Comparison of ENCODE assay signal across 24 cellular contexts in genomic region chr11:285894-286220, GRCh38. TPM values are rescaled to one million over a fixed set of nuclear protein-coding genes. Genes with fewer than 3 reads are reported as not detected.
DNase-seq lines count a peak whose midpoint lies in the region; ATAC-seq and TF ChIP-seq lines count a peak whose summit lies in the region.
"Had no signal": no experiment of that assay in that cellular context is flagged by ENCODE, and none has a peak within 500 bp of the region (broad histone marks: within the 10 kb centered on the region; RNA-seq: fewer than 3 reads in every experiment).

No MANE protein-coding gene starts in this region.

- H3K14ac ChIP-seq in neuronal stem cell (ENCODE audit: low read length), result no peak overlapping the region

- H3K4me3 ChIP-seq in CD8-positive, alpha-beta memory T cell (ENCODE audit: low read length), result no peak overlapping the region
- H3K4me3 ChIP-seq in neuronal stem cell (ENCODE audit: low read length in 2 of 2) (no peak overlapping the region), upper lobe of right lung (no peak overlapping the region)
- H3K4me3 ChIP-seq: GM12878, left ventricle myocardium inferior, mucosa of descending colon, SK-N-MC had no signal

- WGBS in neuronal stem cell (ENCODE audit: extremely low coverage in 2 of 2, insufficient read length in 2 of 2, insufficient replicate concordance in 1 of 2), 2 donors, result no CpG with 5 or more reads among the region's 8 CpGs

- peaks cover 7% of the 10 kb centered on the region for H3K79me1 ChIP-seq in neuronal stem cell (ENCODE audit: low read depth, low read length)

- intact Hi-C loops in CD4-positive, alpha-beta T cell (cut with DNase I, micrococcal nuclease), result loop anchor here (2.0 to 5.0 kb wide), 3 partner anchors 15 to 49 kb away; partner anchors contain the start of genes PSMD13 (in 1 of the 2) and SIRT3 (in 1 of the 2)
- intact Hi-C loops in upper lobe of right lung (cut with DNase I), result no loop called here

- H4K8ac ChIP-seq in neuronal stem cell (ENCODE audit: low read depth, low read length), result no peak overlapping the region

- H2BK12ac ChIP-seq in neuronal stem cell (ENCODE audit: low read length), result no peak overlapping the region

- H3K36me3 ChIP-seq in CD8-positive, alpha-beta memory T cell (ENCODE audit: insufficient read depth, low read length), result no peaks in the 10 kb centered on the region
- H3K36me3 ChIP-seq in neuronal stem cell (replicated peaks in 1 of 2; ENCODE audit: control insufficient read depth in 2 of 2, insufficient read depth in 2 of 2, low read length in 2 of 2), result peaks cover under 1 to 3% of the 10 kb centered on the region in 2 donors
- H3K36me3 ChIP-seq in upper lobe of right lung, result no peaks in the 10 kb centered on the region
- H3K36me3 ChIP-seq: left ventricle myocardium inferior had no signal

- no peak overlapping the region for H2AK5ac ChIP-seq in neuronal stem cell (ENCODE audit: low read depth, low read length)

- H3K4me1 Mint-ChIP-seq in CD4-positive, alpha-beta T cell (ENCODE audit: low read depth), result peaks cover 52% of the 10 kb centered on the region
- peaks cover 44 to 77% (median 53%) of the 10 kb centered on the region in 3 donors for H3K4me1 Mint-ChIP-seq in CD8-positive, alpha-beta memory T cell
- peaks cover 65% of the 10 kb centered on the region for H3K4me1 Mint-ChIP-seq in activated CD8-positive, alpha-beta T cell treated with anti-CD3 and anti-CD28 coated beads, Interleukin-2, amount 10 ng/mL, durations not matched to agents 7 days and 5 days (ENCODE audit: low read depth)

- H3K4ac ChIP-seq in neuronal stem cell (ENCODE audit: low read length), result no peak overlapping the region

- H2BK15ac ChIP-seq in neuronal stem cell (ENCODE audit: low read length), result no peak overlapping the region

- peaks cover 37% of the 10 kb centered on the region for H3K36me3 Mint-ChIP-seq in CD4-positive, alpha-beta T cell (ENCODE audit: low read depth)
- H3K36me3 Mint-ChIP-seq in CD8-positive, alpha-beta memory T cell, result peaks cover 3 to 38% (median 5%) of the 10 kb centered on the region in 3 donors
- H3K36me3 Mint-ChIP-seq in activated CD8-positive, alpha-beta T cell treated with anti-CD3 and anti-CD28 coated beads, Interleukin-2, amount 10 ng/mL, durations not matched to agents 7 days and 5 days (ENCODE audit: low read depth), result peaks cover 74% of the 10 kb centered on the region

- H3K9ac ChIP-seq in neuronal stem cell (ENCODE audit: low read depth, low read length, poor library complexity), result no peak overlapping the region

- no peak for ATAC-seq in CD4-positive, alpha-beta T cell (ENCODE audit: poor library complexity)
- no peak for ATAC-seq in activated CD8-positive, alpha-beta T cell treated with anti-CD3 and anti-CD28 coated beads, Interleukin-2, amount 10 ng/mL, durations not matched to agents 7 days and 5 days
- ATAC-seq in upper lobe of right lung (no peak), HG03460 (IDR thresholded peaks at IDR 0.05; ENCODE audit: unreplicated experiment) (no peak)
- ATAC-seq: esophagus mucosa, GM12878, mucosa of descending colon, Panc1 had no signal

- TF ChIP-seq CTCF in CD4-positive, alpha-beta T cell (IDR thresholded peaks at IDR 0.05), result no peak
- TF ChIP-seq CTCF in upper lobe of right lung (IDR thresholded peaks at IDR 0.05), result no peak

- no peak overlapping the region for H3K4me2 ChIP-seq in neuronal stem cell (ENCODE audit: insufficient read depth, low read length, poor library complexity, severe bottlenecking)

- H3K27ac Mint-ChIP-seq in CD4-positive, alpha-beta T cell, result peak overlapping the region; percentile 93
- peak overlapping the region in 5 of 8 donors; percentile 57 to 99 (median 87) for H3K27ac Mint-ChIP-seq in CD8-positive, alpha-beta memory T cell
- peak overlapping the region; percentile 81 for H3K27ac Mint-ChIP-seq in activated CD8-positive, alpha-beta T cell treated with anti-CD3 and anti-CD28 coated beads, Interleukin-2, amount 10 ng/mL, durations not matched to agents 7 days and 5 days

- peaks cover 46% of the 10 kb centered on the region for H3K4me1 ChIP-seq in CD8-positive, alpha-beta memory T cell (ENCODE audit: insufficient read depth, low read length)
- H3K4me1 ChIP-seq in neuronal stem cell (ENCODE audit: control insufficient read depth in 2 of 2, insufficient read depth in 1 of 2, low read depth in 1 of 2, low read length in 2 of 2), result peaks cover 20 to 29% of the 10 kb centered on the region in 2 donors
- peaks cover 26% of the 10 kb centered on the region for H3K4me1 ChIP-seq in upper lobe of right lung

- POLR2A ChIA-PET in CD4-positive, alpha-beta T cell (lab: Charles Lee), result interaction anchor here (3.3 to 6.9 kb wide), 3 partner anchors 8 to 79 kb away, joined by 32 to 148 read pairs (median 94); partner anchors contain the start of genes BET1L, NLRP6 and RIC8A
- POLR2A ChIA-PET in CD8-positive, alpha-beta memory T cell (lab: Charles Lee), result interaction anchor here (3.6 kb wide), 1 partner anchor 35 kb away, joined by 11 read pairs; no protein-coding TSS in a partner anchor
- POLR2A ChIA-PET in activated CD8-positive, alpha-beta T cell treated with anti-CD3 and anti-CD28 coated beads, Interleukin-2, amount 10 ng/mL, durations not matched to agents 7 days and 5 days (lab: Charles Lee), result interaction anchor here (0.6 to 5.7 kb wide), 3 partner anchors 18 to 78 kb away, joined by 3 to 41 read pairs (median 3); partner anchors contain the start of genes BET1L and RIC8A

- no peak overlapping the region for H2AFZ ChIP-seq in neuronal stem cell (ENCODE audit: low read length)

- H3K18ac ChIP-seq in neuronal stem cell (ENCODE audit: low read length), result no peak overlapping the region

- peak overlapping the region; percentile 57 for H3K23ac ChIP-seq in neuronal stem cell (ENCODE audit: low read depth, low read length, poor library complexity)

- peak overlapping the region; percentile 45 for H3K4me3 Mint-ChIP-seq in CD4-positive, alpha-beta T cell
- peak overlapping the region in 2 of 7 donors; percentile 68 to 94 for H3K4me3 Mint-ChIP-seq in CD8-positive, alpha-beta memory T cell
- peak overlapping the region; percentile 18 for H3K4me3 Mint-ChIP-seq in activated CD8-positive, alpha-beta T cell treated with anti-CD3 and anti-CD28 coated beads, Interleukin-2, amount 10 ng/mL, durations not matched to agents 7 days and 5 days

- DNase-seq in CD4-positive, alpha-beta T cell, result peak in 1 of 10 experiments; percentile 27
- DNase-seq in CD8-positive, alpha-beta memory T cell, result peak in 1 of 5 donors; percentile 30
- peak; percentile 19 for DNase-seq in activated CD8-positive, alpha-beta T cell treated with anti-CD3 and anti-CD28 coated beads, Interleukin-2, amount 10 ng/mL, durations not matched to agents 7 days and 5 days
- no peak for DNase-seq in neuronal stem cell (ENCODE audit: low spot score)
- DNase-seq in SW 1271 (lab: John Stamatoyannopoulos, UW), result no peak
- DNase-seq in upper lobe of right lung, result no peak
- DNase-seq: activated CD4-positive, alpha-beta T cell treated with anti-CD3 and anti-CD28 coated beads for 1 hour; activated T-cell treated with anti-CD3 and anti-CD28 coated beads for 4 hours; amygdala; GDM1; left ventricle myocardium inferior; NCI-H1436; NCI-H774; stimulated activated CD4-positive, alpha-beta T cell treated with anti-CD3 and anti-CD28 coated beads, Interleukin-2, amount 100 ng/mL, for 24 hours had no signal

- H3K9me3 Mint-ChIP-seq in CD4-positive, alpha-beta T cell, result no peaks in the 10 kb centered on the region
- H3K9me3 Mint-ChIP-seq in CD8-positive, alpha-beta memory T cell, result no peaks in the 10 kb centered on the region
- H3K9me3 Mint-ChIP-seq in activated CD8-positive, alpha-beta T cell treated with anti-CD3 and anti-CD28 coated beads, Interleukin-2, amount 10 ng/mL, durations not matched to agents 7 days and 5 days (ENCODE audit: insufficient read depth), result no peaks in the 10 kb centered on the region

- no peak overlapping the region for H2BK5ac ChIP-seq in neuronal stem cell (ENCODE audit: low read length)

- H3K27ac ChIP-seq in CD4-positive, alpha-beta T cell (ENCODE audit: low read depth, low read length), result peak overlapping the region; percentile 98
- H3K27ac ChIP-seq in CD8-positive, alpha-beta memory T cell (ENCODE audit: low read depth, low read length), result no peak overlapping the region
- H3K27ac ChIP-seq in neuronal stem cell (replicated peaks; ENCODE audit: low read length) (no peak overlapping the region), upper lobe of right lung (no peak overlapping the region)
- H3K27ac ChIP-seq: left ventricle myocardium inferior, SK-N-MC had no signal

- peaks cover 10% of the 10 kb centered on the region for H3K27me3 ChIP-seq in CD4-positive, alpha-beta T cell (ENCODE audit: control insufficient read depth, insufficient read depth, low read length)
- no peaks in the 10 kb centered on the region for H3K27me3 ChIP-seq in CD8-positive, alpha-beta memory T cell (ENCODE audit: insufficient read depth, low read length, poor library complexity, severe bottlenecking)
- peaks cover 0 to 14% (median 0%) of the 10 kb centered on the region in 3 experiments for H3K27me3 ChIP-seq in neuronal stem cell (ENCODE audit: control insufficient read depth in 3 of 3, insufficient read depth in 3 of 3, low read depth in 1 of 3, low read length in 3 of 3)
- peaks cover 52% of the 10 kb centered on the region for H3K27me3 ChIP-seq in upper lobe of right lung

- no peaks in the 10 kb centered on the region for H3K9me3 ChIP-seq in CD4-positive, alpha-beta T cell (ENCODE audit: control insufficient read depth, low read length)
- H3K9me3 ChIP-seq in CD8-positive, alpha-beta memory T cell (ENCODE audit: low read length), result no peaks in the 10 kb centered on the region
- H3K9me3 ChIP-seq in neuronal stem cell (replicated peaks in 1 of 2; ENCODE audit: control insufficient read depth in 2 of 2, insufficient read depth in 1 of 2, low read depth in 1 of 2, low read length in 2 of 2), result peaks cover 0 to under 1% of the 10 kb centered on the region in 2 donors
- H3K9me3 ChIP-seq in upper lobe of right lung, result no peaks in the 10 kb centered on the region
- H3K9me3 ChIP-seq: left ventricle myocardium inferior, mucosa of descending colon had no signal

- H4K91ac ChIP-seq in neuronal stem cell (ENCODE audit: low read depth, low read length, poor library complexity), result no peak overlapping the region

- no peak overlapping the region for H2BK120ac ChIP-seq in neuronal stem cell (ENCODE audit: low read depth, low read length)

- peaks cover 17% of the 10 kb centered on the region for H3K27me3 Mint-ChIP-seq in CD4-positive, alpha-beta T cell
- H3K27me3 Mint-ChIP-seq in CD8-positive, alpha-beta memory T cell, result peaks cover 0 to 9% of the 10 kb centered on the region in 2 donors
- peaks cover 6% of the 10 kb centered on the region for H3K27me3 Mint-ChIP-seq in activated CD8-positive, alpha-beta T cell treated with anti-CD3 and anti-CD28 coated beads, Interleukin-2, amount 10 ng/mL, durations not matched to agents 7 days and 5 days (ENCODE audit: low read depth)

- CTCF ChIA-PET in CD4-positive, alpha-beta T cell (lab: Charles Lee), result interaction anchor here (3.8 kb wide), 1 partner anchor 35 kb away, joined by 19 read pairs; no protein-coding TSS in a partner anchor
- CTCF ChIA-PET in CD8-positive, alpha-beta memory T cell (lab: Charles Lee), result interaction anchor here (1.0 to 3.3 kb wide), 3 partner anchors 18 to 34 kb away, joined by 3 to 25 read pairs (median 15); no protein-coding TSS in a partner anchor
- CTCF ChIA-PET in activated CD8-positive, alpha-beta T cell treated with anti-CD3 and anti-CD28 coated beads, Interleukin-2, amount 10 ng/mL, durations not matched to agents 7 days and 5 days (lab: Charles Lee), result interaction anchor here (1.9 to 7.1 kb wide), 2 partner anchors 19 to 36 kb away, joined by 5 to 76 read pairs; no protein-coding TSS in a partner anchor

RNA-seq across cellular contexts. Expression of gene PGGHG, which starts 3.1 kb away (rescaled TPM):
- 100 to 1,000 TPM; 670 to 671 TPM for total RNA-seq in CD4-positive, alpha-beta T cell
- total RNA-seq in CD8-positive, alpha-beta memory T cell, result 10 to 100 TPM; 81.0 to 81.2 TPM
- 9.8 TPM for polyA plus RNA-seq in CD8-positive, alpha-beta memory T cell
- 100 to 1,000 TPM; 487 to 541 TPM for total RNA-seq in activated CD8-positive, alpha-beta T cell treated with anti-CD3 and anti-CD28 coated beads, Interleukin-2, amount 10 ng/mL, durations not matched to agents 7 days and 5 days
- polyA plus RNA-seq in neuronal stem cell (2013, experiment 1 of 2), result 50.4 TPM
- 48.9 TPM for polyA plus RNA-seq in neuronal stem cell (2013, experiment 2 of 2)
- total RNA-seq in upper lobe of right lung, result 105 TPM

RNA-seq across cellular contexts. Expression of gene NLRP6, which starts 7.7 kb away (rescaled TPM):
- total RNA-seq in CD4-positive, alpha-beta T cell, result 10 to 100 TPM; 14.4 to 14.7 TPM
- 1 to 10 TPM; 3.5 to 3.6 TPM for total RNA-seq in CD8-positive, alpha-beta memory T cell
- polyA plus RNA-seq in CD8-positive, alpha-beta memory T cell, result 11.7 TPM
- total RNA-seq in activated CD8-positive, alpha-beta T cell treated with anti-CD3 and anti-CD28 coated beads, Interleukin-2, amount 10 ng/mL, durations not matched to agents 7 days and 5 days, result 10 to 100 TPM; 29.7 to 30.8 TPM
- not detected for polyA plus RNA-seq in neuronal stem cell (2013, experiment 1 of 2)
- not detected for polyA plus RNA-seq in neuronal stem cell (2013, experiment 2 of 2)
- 1.7 TPM for total RNA-seq in upper lobe of right lung
- total RNA-seq: glomerular endothelial cell, left ventricle myocardium inferior had no signal

RNA-seq across cellular contexts. Expression of gene IFITM5, which starts 13.5 kb away (rescaled TPM):
- not detected for total RNA-seq in CD4-positive, alpha-beta T cell
- total RNA-seq in CD8-positive, alpha-beta memory T cell, result not detected
- not detected for polyA plus RNA-seq in CD8-positive, alpha-beta memory T cell
- not detected for total RNA-seq in activated CD8-positive, alpha-beta T cell treated with anti-CD3 and anti-CD28 coated beads, Interleukin-2, amount 10 ng/mL, durations not matched to agents 7 days and 5 days
- not detected for polyA plus RNA-seq in neuronal stem cell (2013, experiment 1 of 2)
- 0.06 TPM for polyA plus RNA-seq in neuronal stem cell (2013, experiment 2 of 2)
- total RNA-seq in upper lobe of right lung, result not detected
- total RNA-seq: cardiac septum, esophagus mucosa, glomerular endothelial cell, GM12878, left ventricle myocardium inferior, mucosa of descending colon, omental fat pad, subcutaneous adipose tissue had no signal
- polyA plus RNA-seq: GM12878 had no signal

RNA-seq across cellular contexts. Expression of gene IFITM2, which starts 21.8 kb away (rescaled TPM):
- total RNA-seq in CD4-positive, alpha-beta T cell, result 100 to 1,000 TPM; 364 to 383 TPM
- 100 to 1,000 TPM; 132 to 142 TPM for total RNA-seq in CD8-positive, alpha-beta memory T cell
- 3,074 TPM for polyA plus RNA-seq in CD8-positive, alpha-beta memory T cell
- total RNA-seq in activated CD8-positive, alpha-beta T cell treated with anti-CD3 and anti-CD28 coated beads, Interleukin-2, amount 10 ng/mL, durations not matched to agents 7 days and 5 days, result 1,000 to 10,000 TPM; 2,197 to 2,304 TPM
- polyA plus RNA-seq in neuronal stem cell (2013, experiment 1 of 2), result 660 TPM
- polyA plus RNA-seq in neuronal stem cell (2013, experiment 2 of 2), result 657 TPM
- total RNA-seq in upper lobe of right lung, result 521 TPM

RNA-seq across cellular contexts. Expression of gene IFITM1, which starts 28.0 kb away (rescaled TPM):
- total RNA-seq in CD4-positive, alpha-beta T cell, result 100 to 1,000 TPM; 286 to 306 TPM
- 10 to 100 TPM; 70.7 to 75.9 TPM for total RNA-seq in CD8-positive, alpha-beta memory T cell
- polyA plus RNA-seq in CD8-positive, alpha-beta memory T cell, result 2,153 TPM
- 1,000 to 10,000 TPM; 1,265 to 1,278 TPM for total RNA-seq in activated CD8-positive, alpha-beta T cell treated with anti-CD3 and anti-CD28 coated beads, Interleukin-2, amount 10 ng/mL, durations not matched to agents 7 days and 5 days
- polyA plus RNA-seq in neuronal stem cell (2013, experiment 1 of 2), result 171 TPM
- polyA plus RNA-seq in neuronal stem cell (2013, experiment 2 of 2), result 162 TPM
- 128 TPM for total RNA-seq in upper lobe of right lung
